In the genomic region with DNA sequence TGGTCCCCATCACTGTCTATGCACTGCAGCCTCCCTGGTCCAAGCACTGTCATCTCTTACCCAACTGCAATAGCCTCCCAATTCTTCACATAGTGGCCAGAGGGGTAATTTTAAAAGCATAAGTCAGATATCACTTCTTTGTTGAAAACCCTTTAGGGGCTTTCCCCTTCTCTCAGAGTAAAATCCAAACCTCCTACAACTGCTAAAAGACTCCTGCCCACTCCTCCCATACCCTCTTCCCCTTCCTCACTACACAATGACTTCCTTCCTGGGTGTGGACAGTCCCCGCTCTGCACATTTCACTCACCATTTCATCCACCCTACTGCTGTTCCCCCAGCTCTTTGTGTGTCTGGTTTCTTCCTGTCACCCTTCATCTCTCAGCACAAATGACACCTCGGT, we compare ENCODE assay signal across 11 cellular contexts. TPM values are rescaled to one million over a fixed set of nuclear protein-coding genes. Genes with fewer than 3 reads are reported as not detected.
A peak's percentile ranks its signal among the peaks of the same experiment; 100 is the strongest.
DNase-seq lines count a peak whose midpoint lies in the region; ATAC-seq and TF ChIP-seq lines count a peak whose summit lies in the region.
"Had no signal": no experiment of that assay in that cellular context is flagged by ENCODE, and none has a peak within 500 bp of the region (broad histone marks: within the 10 kb centered on the region; RNA-seq: fewer than 3 reads in every experiment).

No MANE protein-coding gene starts in this region.

- no peak for DNase-seq in activated naive CD4-positive, alpha-beta T cell treated with anti-CD3 and anti-CD28 coated beads, Interleukin-2, amount 50 U/mL, for 16 hours
- DNase-seq in stimulated activated naive CD8-positive, alpha-beta T cell treated with anti-CD3 and anti-CD28 coated beads, Interleukin-15, amount 100 ng/mL, for 72 hours = peak in 1 of 2 donors; percentile 34
- DNase-seq in osteocyte (ENCODE audit: extremely low spot score, unreplicated experiment) (no peak), DMS153 (lab: John Stamatoyannopoulos, UW) (no peak), NCI-H69 (lab: John Stamatoyannopoulos, UW) (no peak)
- DNase-seq: activated CD4-positive, CD25-positive, alpha-beta regulatory T cell; H9; NCI-H446 had no signal

- peak overlapping the region; percentile 31 for H3K4me3 Mint-ChIP-seq in activated naive CD4-positive, alpha-beta T cell treated with anti-CD3 and anti-CD28 coated beads, Interleukin-2, amount 50 U/mL, for 24 hours
- peak overlapping the region; percentile 32 to 72 for H3K4me3 Mint-ChIP-seq in stimulated activated naive CD8-positive, alpha-beta T cell treated with anti-CD3 and anti-CD28 coated beads, Interleukin-15, amount 100 ng/mL, for 72 hours
- H3K4me3 Mint-ChIP-seq in osteocyte (ENCODE audit: unreplicated experiment) = no peak overlapping the region
- H3K4me3 Mint-ChIP-seq: H9 had no signal

- no peaks in the 10 kb centered on the region for H3K27me3 Mint-ChIP-seq in activated naive CD4-positive, alpha-beta T cell treated with anti-CD3 and anti-CD28 coated beads, Interleukin-2, amount 50 U/mL, for 24 hours
- H3K27me3 Mint-ChIP-seq in stimulated activated naive CD8-positive, alpha-beta T cell treated with anti-CD3 and anti-CD28 coated beads, Interleukin-15, amount 100 ng/mL, for 72 hours = no peaks in the 10 kb centered on the region
- peaks cover 65% of the 10 kb centered on the region for H3K27me3 Mint-ChIP-seq in osteocyte (ENCODE audit: unreplicated experiment)

- ATAC-seq in HG02623 (IDR thresholded peaks at IDR 0.05; ENCODE audit: unreplicated experiment) (peak; percentile 52), HG03575 (IDR thresholded peaks at IDR 0.05; ENCODE audit: extremely low read depth, insufficient number of reproducible peaks, low FRiP score, unreplicated experiment) (peak; percentile 57)
- ATAC-seq in stimulated activated naive CD8-positive, alpha-beta T cell treated with anti-CD3 and anti-CD28 coated beads, Interleukin-15, amount 100 ng/mL, for 72 hours = peak; percentile 94

- peak overlapping the region; percentile 0 for H3K27ac Mint-ChIP-seq in activated naive CD4-positive, alpha-beta T cell treated with anti-CD3 and anti-CD28 coated beads, Interleukin-2, amount 50 U/mL, for 24 hours
- no peak overlapping the region for H3K27ac Mint-ChIP-seq in stimulated activated naive CD8-positive, alpha-beta T cell treated with anti-CD3 and anti-CD28 coated beads, Interleukin-15, amount 100 ng/mL, for 72 hours
- H3K27ac Mint-ChIP-seq in osteocyte (ENCODE audit: unreplicated experiment) = no peak overlapping the region
- H3K27ac Mint-ChIP-seq: H9 had no signal

- no peak for TF ChIP-seq CTCF in osteocyte (IDR thresholded peaks at IDR 0.05)

- no peaks in the 10 kb centered on the region for H3K9me3 Mint-ChIP-seq in activated naive CD4-positive, alpha-beta T cell treated with anti-CD3 and anti-CD28 coated beads, Interleukin-2, amount 50 U/mL, for 24 hours
- no peaks in the 10 kb centered on the region for H3K9me3 Mint-ChIP-seq in stimulated activated naive CD8-positive, alpha-beta T cell treated with anti-CD3 and anti-CD28 coated beads, Interleukin-15, amount 100 ng/mL, for 72 hours
- peaks cover 6% of the 10 kb centered on the region for H3K9me3 Mint-ChIP-seq in osteocyte (ENCODE audit: unreplicated experiment)
- H3K9me3 Mint-ChIP-seq: H9 had no signal

- H3K4me1 Mint-ChIP-seq in activated naive CD4-positive, alpha-beta T cell treated with anti-CD3 and anti-CD28 coated beads, Interleukin-2, amount 50 U/mL, for 24 hours = peaks cover 9% of the 10 kb centered on the region
- peaks cover 50% of the 10 kb centered on the region for H3K4me1 Mint-ChIP-seq in stimulated activated naive CD8-positive, alpha-beta T cell treated with anti-CD3 and anti-CD28 coated beads, Interleukin-15, amount 100 ng/mL, for 72 hours
- H3K4me1 Mint-ChIP-seq in osteocyte (ENCODE audit: unreplicated experiment) = no peaks in the 10 kb centered on the region
- H3K4me1 Mint-ChIP-seq: H9 had no signal

- H3K36me3 Mint-ChIP-seq in activated naive CD4-positive, alpha-beta T cell treated with anti-CD3 and anti-CD28 coated beads, Interleukin-2, amount 50 U/mL, for 24 hours = peaks cover 3% of the 10 kb centered on the region
- H3K36me3 Mint-ChIP-seq in osteocyte (ENCODE audit: unreplicated experiment) = no peaks in the 10 kb centered on the region

RNA-seq across cellular contexts. Expression of gene MCOLN2, which starts 8.3 kb away (rescaled TPM):
- total RNA-seq in osteocyte = not detected in 2 replicates

RNA-seq across cellular contexts. Expression of gene MCOLN3, which starts 59.7 kb away (rescaled TPM):
- 0.34 TPM in 1 of 2 replicates, not detected in the other for total RNA-seq in osteocyte
